Comparison of ENCODE assay signal across 1 cellular context in genomic region chr2:11344342-11344955, GRCh38.
TF ChIP-seq lines count a peak whose summit lies in the region.

Gene ROCK2 (minus strand): TSS chr2:11344636. CDS start chr2:11344136, 500 bp downstream.

TF ChIP-seq in GM23338, 12 proteins besides CTCF, POLR2A, EP300 and RAD21 (continued from another document):
- TF ChIP-seq ZNF462 (CRISPR knock-in tag; IDR thresholded peaks at IDR 0.05) (no peak), ZNF114 (CRISPR knock-in tag; IDR thresholded peaks at IDR 0.05) (no peak), POLR2AphosphoS5 (IDR thresholded peaks at IDR 0.05; ENCODE audit: low read depth) (peak; percentile 64)
